Comparison of ENCODE assay signal across 17 cellular contexts in genomic region chr18:68666316-68666715, GRCh38. TPM values are rescaled to one million over a fixed set of nuclear protein-coding genes. Genes with fewer than 3 reads are reported as not detected.
DNase-seq lines count a peak whose midpoint lies in the region; ATAC-seq and TF ChIP-seq lines count a peak whose summit lies in the region.
"Had no signal": no experiment of that assay in that cellular context is flagged by ENCODE, and none has a peak within 500 bp of the region (broad histone marks: within the 10 kb centered on the region; RNA-seq: fewer than 3 reads in every experiment).

No MANE protein-coding gene starts in this region.

- H3K4me2 ChIP-seq in BLaER1 treated with 17β-estradiol and CSF1 and Interleukin-3, amounts not matched to agents 10 nM and 100 nM: peak overlapping the region; percentile 21 to 69 (median 44); a peak in 19 of 22 replicates
- H3K4me2 ChIP-seq in osteoblast (ENCODE audit: insufficient read depth, low read length): no peak overlapping the region
- H3K4me2 ChIP-seq: A549, PC-9 had no signal

- H4K20me1 ChIP-seq in BLaER1 treated with 17β-estradiol and CSF1 and Interleukin-3, amounts not matched to agents 10 nM and 100 nM: no peaks in the 10 kb centered on the region
- no peaks in the 10 kb centered on the region for H4K20me1 ChIP-seq in osteoblast (ENCODE audit: insufficient read depth, low read length)

- DNase-seq in amniotic epithelial cell (ENCODE audit: low read depth): peak; percentile 12
- DNase-seq in fibroblast of the aortic adventitia (ENCODE audit: low read depth): peak; percentile 55
- no peak for DNase-seq in osteoblast (ENCODE audit: insufficient read length, low spot score, missing footprints)
- no peak for DNase-seq in NCI-H2171 treated with DMSO at 0.1 percent for 48 hours (lab: John Stamatoyannopoulos, UW)
- no peak for DNase-seq in gastrocnemius medialis
- DNase-seq in HPDE6-E6E7 (ENCODE audit: extremely low spot score): no peak
- DNase-seq in glomerular visceral epithelial cell (ENCODE audit: extremely low spot score): no peak
- DNase-seq: DMS153, EL, NCI-H1048, NCI-H146, NCI-H2081, NCI-H510A treated with DMSO at 0.1 percent for 48 hours, PC-9 had no signal

- H3K36me3 ChIP-seq in BLaER1 treated with 17β-estradiol and CSF1 and Interleukin-3, amounts not matched to agents 10 nM and 100 nM: no peaks in the 10 kb centered on the region
- H3K36me3 ChIP-seq in osteoblast (ENCODE audit: insufficient read depth, low read length) (no peaks in the 10 kb centered on the region), gastrocnemius medialis (no peaks in the 10 kb centered on the region)

- peaks cover 8 to 19% (median 14%) of the 10 kb centered on the region in 10 experiments for H3K4me1 ChIP-seq in BLaER1 treated with 17β-estradiol and CSF1 and Interleukin-3, amounts not matched to agents 10 nM and 100 nM
- H3K4me1 ChIP-seq in osteoblast (ENCODE audit: insufficient read depth, low read length): peaks cover 7% of the 10 kb centered on the region
- H3K4me1 ChIP-seq in gastrocnemius medialis: no peaks in the 10 kb centered on the region
- H3K4me1 ChIP-seq: A549 had no signal

- peak overlapping the region; percentile 27 for H2AFZ ChIP-seq in osteoblast (ENCODE audit: low read length)
- H2AFZ ChIP-seq: PC-9 had no signal

- no peak for TF ChIP-seq POLR2A in gastrocnemius medialis (IDR thresholded peaks at IDR 0.05)

- no peak overlapping the region for H3K4me3 ChIP-seq in BLaER1 treated with 17β-estradiol and CSF1 and Interleukin-3, amounts not matched to agents 10 nM and 100 nM
- H3K4me3 ChIP-seq in fibroblast of the aortic adventitia (ENCODE audit: low read depth, low read length) (no peak overlapping the region), osteoblast (ENCODE audit: insufficient read depth, low read length) (no peak overlapping the region), gastrocnemius medialis (no peak overlapping the region)
- H3K4me3 ChIP-seq: A549, PC-9 had no signal

- no peak for TF ChIP-seq CTCF in fibroblast of the aortic adventitia (IDR thresholded peaks at IDR 0.05; ENCODE audit: insufficient read depth, low read length)
- TF ChIP-seq CTCF in osteoblast (IDR thresholded peaks at IDR 0.05; ENCODE audit: extremely low read depth, low read depth, low read length): no peak
- TF ChIP-seq CTCF in gastrocnemius medialis (IDR thresholded peaks at IDR 0.05 in 4 of 5, conservative IDR thresholded peaks at IDR 0.05 in 1 of 5): no peak

- intact Hi-C loops in gastrocnemius medialis (cut with DNase I; ENCODE audit: low total_unique reads): no loop called here

- H3K27me3 ChIP-seq in BLaER1 treated with 17β-estradiol and CSF1 and Interleukin-3, amounts not matched to agents 10 nM and 100 nM: no peaks in the 10 kb centered on the region
- H3K27me3 ChIP-seq in osteoblast (ENCODE audit: insufficient read depth, low read length): no peaks in the 10 kb centered on the region
- no peaks in the 10 kb centered on the region for H3K27me3 ChIP-seq in gastrocnemius medialis

- in situ Hi-C loops in gastrocnemius medialis (cut with MboI; ENCODE audit: low sequenced_read_pairs in 4 of 4): loop anchor here in 2 of 4 donors (10.0 to 25.0 kb wide), 2 partner anchors 1442 to 1454 kb away; no protein-coding TSS in a partner anchor

- no peak for ATAC-seq in gastrocnemius medialis
- ATAC-seq: A549, HepG2 had no signal

- H3K9ac ChIP-seq in BLaER1 treated with 17β-estradiol and CSF1 and Interleukin-3, amounts not matched to agents 10 nM and 100 nM: no peak overlapping the region

- H3K79me2 ChIP-seq in osteoblast (ENCODE audit: insufficient read depth, low read length): no peaks in the 10 kb centered on the region

- H3K9me3 ChIP-seq in BLaER1 treated with 17β-estradiol and CSF1 and Interleukin-3, amounts not matched to agents 10 nM and 100 nM (replicated peaks in 1 of 11): peaks cover 5 to 12% (median 8%) of the 10 kb centered on the region in 11 experiments; a peak in 8 of 22 replicates
- no peaks in the 10 kb centered on the region for H3K9me3 ChIP-seq in osteoblast (ENCODE audit: low read depth, low read length)
- H3K9me3 ChIP-seq in gastrocnemius medialis: no peaks in the 10 kb centered on the region
- H3K9me3 ChIP-seq: A549 had no signal

- H3K27ac ChIP-seq in BLaER1 treated with 17β-estradiol and CSF1 and Interleukin-3, amounts not matched to agents 10 nM and 100 nM: no peak overlapping the region; a peak in 1 of 22 replicates
- H3K27ac ChIP-seq in osteoblast (ENCODE audit: low read depth, low read length) (no peak overlapping the region), gastrocnemius medialis (no peak overlapping the region)
- H3K27ac ChIP-seq: A549, PC-9 had no signal

RNA-seq across cellular contexts. Expression of gene TMX3, which starts 48.6 kb away (rescaled TPM):
- total RNA-seq in fibroblast of the aortic adventitia (ENCODE audit: low replicate concordance) (80.8 and 93.3 TPM in 2 replicates), osteoblast (81.6 and 94.5 TPM in 2 replicates), gastrocnemius medialis (10 to 100 TPM; 13.7 to 23.3 (median 16.7) TPM)

Comparison
In these comparisons a context has a peak if more than half of its experiments do, and no peak if none do; other contexts are left out.
1. DNase-seq: peak in amniotic epithelial cell (single experiment) and fibroblast of the aortic adventitia (single experiment); none in osteoblast (single experiment), NCI-H2171 treated with DMSO at 0.1 percent for 48 hours (single experiment), gastrocnemius medialis (0 of 2), HPDE6-E6E7 (single experiment) and glomerular visceral epithelial cell (single experiment).